ENCODE assay signal across 25 cellular contexts in genomic region chr2:68352651-68353386, GRCh38. TPM values are rescaled to one million over a fixed set of nuclear protein-coding genes. Genes with fewer than 3 reads are reported as not detected.
DNase-seq lines count a peak whose midpoint lies in the region; ATAC-seq and TF ChIP-seq lines count a peak whose summit lies in the region.
"Had no signal": no experiment of that assay in that cellular context is flagged by ENCODE, and none has a peak within 500 bp of the region (broad histone marks: within the 10 kb centered on the region; RNA-seq: fewer than 3 reads in every experiment).

No MANE protein-coding gene starts in this region.

- H3K36me3 ChIP-seq in breast epithelium: no peaks in the 10 kb centered on the region
- H3K36me3 ChIP-seq in RWPE2 (ENCODE audit: low read depth): no peaks in the 10 kb centered on the region
- H3K36me3 ChIP-seq: BE2C, neural progenitor cell had no signal

- no peak overlapping the region for H3K4me3 Mint-ChIP-seq in MCF 10A (ENCODE audit: unreplicated experiment)
- H3K4me3 Mint-ChIP-seq in natural killer cell: no peak overlapping the region
- H3K4me3 Mint-ChIP-seq in osteocyte (ENCODE audit: unreplicated experiment): no peak overlapping the region
- H3K4me3 Mint-ChIP-seq: activated CD4-positive, alpha-beta T cell treated with anti-CD3 and anti-CD28 coated beads for 36 hours; activated T-cell treated with anti-CD3 and anti-CD28 coated beads, Interleukin-2, amount 50 U/mL, for 24 hours; brain; neural progenitor cell; T-cell; type B pancreatic cell had no signal

- BruUV-seq in MCF 10A (replicated peaks; lab: Mats Ljungman, UMichigan): no TSS peak

- no peaks in the 10 kb centered on the region for H3K9me3 Mint-ChIP-seq in MCF 10A (ENCODE audit: unreplicated experiment)
- no peaks in the 10 kb centered on the region for H3K9me3 Mint-ChIP-seq in natural killer cell
- no peaks in the 10 kb centered on the region for H3K9me3 Mint-ChIP-seq in osteocyte (ENCODE audit: unreplicated experiment)
- H3K9me3 Mint-ChIP-seq: activated T-cell treated with anti-CD3 and anti-CD28 coated beads, Interleukin-2, amount 50 U/mL, for 24 hours; neural progenitor cell; T-cell; type B pancreatic cell had no signal

- H3K27me3 Mint-ChIP-seq in MCF 10A (ENCODE audit: insufficient read depth, unreplicated experiment) (no peaks in the 10 kb centered on the region), natural killer cell (ENCODE audit: low read depth in 2 of 2) (peaks cover 3 to 6% of the 10 kb centered on the region in 2 donors), osteocyte (ENCODE audit: unreplicated experiment) (peaks cover 14% of the 10 kb centered on the region)

- H3K36me3 Mint-ChIP-seq in MCF 10A (ENCODE audit: insufficient read depth, unreplicated experiment) (no peaks in the 10 kb centered on the region), natural killer cell (no peaks in the 10 kb centered on the region), osteocyte (ENCODE audit: unreplicated experiment) (no peaks in the 10 kb centered on the region)
- H3K36me3 Mint-ChIP-seq: brain, neural progenitor cell, T-cell, type B pancreatic cell had no signal

- peak; percentile 38 for DNase-seq in MCF 10A (ENCODE audit: unreplicated experiment)
- DNase-seq in breast epithelium (ENCODE audit: low spot score in 2 of 2): no peak
- DNase-seq in RWPE2 (ENCODE audit: low spot score): no peak
- DNase-seq in epithelial cell of esophagus (ENCODE audit: low read depth): peak; percentile 77
- no peak for DNase-seq in coronary artery (ENCODE audit: low spot score)
- no peak for DNase-seq in natural killer cell
- no peak for DNase-seq in osteocyte (ENCODE audit: extremely low spot score, unreplicated experiment)
- DNase-seq: activated CD4-positive, alpha-beta T cell treated with anti-CD3 and anti-CD28 coated beads for 36 hours; activated T-cell treated with anti-CD3 and anti-CD28 coated beads, Interleukin-2, amount 50 U/mL, for 24 hours; BE2C; DMS53; GOT3; NCI-H1105; NCI-H2081; NCI-H82; psoas muscle; T-cell had no signal

- TF ChIP-seq CTCF in MCF 10A (IDR thresholded peaks at IDR 0.05; ENCODE audit: unreplicated experiment) (no peak), breast epithelium (IDR thresholded peaks at IDR 0.05) (no peak), RWPE2 (IDR thresholded peaks at IDR 0.05; ENCODE audit: poor library complexity, severe bottlenecking) (no peak), epithelial cell of esophagus (IDR thresholded peaks at IDR 0.05; ENCODE audit: insufficient read depth, low read depth, low read length, missing control alignments) (no peak), coronary artery (IDR thresholded peaks at IDR 0.05) (no peak), natural killer cell (IDR thresholded peaks at IDR 0.05) (no peak), osteocyte (IDR thresholded peaks at IDR 0.05) (no peak)

- H3K27ac ChIP-seq in breast epithelium (no peak overlapping the region), RWPE2 (ENCODE audit: poor library complexity, severe bottlenecking) (no peak overlapping the region), coronary artery (no peak overlapping the region)
- H3K27ac ChIP-seq: neural progenitor cell, psoas muscle, skin epidermis had no signal

- POLR2A ChIA-PET in MCF 10A (lab: Yijun Ruan, JAX): interaction anchor here (0.7 to 1.1 kb wide), 5 partner anchors 8 to 88 kb away, joined by 3 to 4 read pairs (median 3); partner anchors contain the start of gene CNRIP1

- H3K4me1 ChIP-seq in breast epithelium: no peaks in the 10 kb centered on the region
- H3K4me1 ChIP-seq in RWPE2 (ENCODE audit: insufficient read depth, poor library complexity, severe bottlenecking): peaks cover 10% of the 10 kb centered on the region
- H3K4me1 ChIP-seq: BE2C, neural progenitor cell, psoas muscle had no signal

- no peak overlapping the region for H3K4me3 ChIP-seq in breast epithelium
- H3K4me3 ChIP-seq in RWPE2 (ENCODE audit: severe bottlenecking): no peak overlapping the region
- no peak overlapping the region for H3K4me3 ChIP-seq in epithelial cell of esophagus (ENCODE audit: low read length)
- H3K4me3 ChIP-seq in coronary artery: no peak overlapping the region
- H3K4me3 ChIP-seq: lung, neural progenitor cell, psoas muscle, skin epidermis had no signal

- ATAC-seq in RWPE2 (ENCODE audit: low read depth): 0 out of 3 replicates have a peak, but pooled peaks have one; percentile 40
- no peak for ATAC-seq in natural killer cell
- ATAC-seq in GM19452 (IDR thresholded peaks at IDR 0.05; ENCODE audit: unreplicated experiment): no peak
- ATAC-seq: activated CD4-positive, alpha-beta T cell treated with anti-CD3 and anti-CD28 coated beads for 36 hours; psoas muscle; T-cell had no signal

- H3K9me3 ChIP-seq in breast epithelium (no peaks in the 10 kb centered on the region), RWPE2 (ENCODE audit: severe bottlenecking) (no peaks in the 10 kb centered on the region)
- H3K9me3 ChIP-seq: BE2C, psoas muscle had no signal

- H3K27ac Mint-ChIP-seq in MCF 10A (ENCODE audit: low read depth, unreplicated experiment) (no peak overlapping the region), natural killer cell (no peak overlapping the region), osteocyte (ENCODE audit: unreplicated experiment) (no peak overlapping the region)
- H3K27ac Mint-ChIP-seq: activated CD4-positive, alpha-beta T cell treated with anti-CD3 and anti-CD28 coated beads for 36 hours; activated T-cell treated with anti-CD3 and anti-CD28 coated beads, Interleukin-2, amount 50 U/mL, for 24 hours; brain; neural progenitor cell; T-cell; type B pancreatic cell had no signal

- no peak for TF ChIP-seq POLR2A in breast epithelium (IDR thresholded peaks at IDR 0.05)

- intact Hi-C loops in MCF 10A (cut with micrococcal nuclease): no loop called here
- intact Hi-C loops in breast epithelium (cut with DNase I; ENCODE audit: low total_unique reads): loop anchor here (10.0 kb wide), 1 partner anchor 728 kb away; no protein-coding TSS in a partner anchor
- intact Hi-C loops in natural killer cell (cut with micrococcal nuclease): no loop called here

- no peaks in the 10 kb centered on the region for H3K4me1 Mint-ChIP-seq in MCF 10A (ENCODE audit: insufficient read depth, unreplicated experiment)
- H3K4me1 Mint-ChIP-seq in natural killer cell: peaks cover 5 to 8% of the 10 kb centered on the region in 2 donors
- no peaks in the 10 kb centered on the region for H3K4me1 Mint-ChIP-seq in osteocyte (ENCODE audit: unreplicated experiment)
- H3K4me1 Mint-ChIP-seq: activated CD4-positive, alpha-beta T cell treated with anti-CD3 and anti-CD28 coated beads for 36 hours; T-cell had no signal

- no peaks in the 10 kb centered on the region for H3K27me3 ChIP-seq in breast epithelium
- H3K27me3 ChIP-seq in RWPE2 (ENCODE audit: insufficient read depth, poor library complexity, severe bottlenecking): no peaks in the 10 kb centered on the region
- H3K27me3 ChIP-seq: BE2C, neural progenitor cell had no signal

- CTCF ChIA-PET in MCF 10A (lab: Yijun Ruan, JAX): interaction anchor here (0.9 kb wide), 1 partner anchor 89 kb away, joined by 5 read pairs; no protein-coding TSS in a partner anchor

RNA-seq across cellular contexts. Expression of gene PLEK, which starts 12.3 kb away (rescaled TPM):
- not detected in 2 replicates for total RNA-seq in MCF 10A (2022)
- 10 to 100 TPM in 2 of 3 donors, 1 to 10 TPM in 1; 3.6 to 20.5 (median 11.7) TPM for total RNA-seq in breast epithelium
- 100 to 1,000 TPM; 307 to 368 (median 333) TPM for total RNA-seq in natural killer cell
- 0.19 TPM in 1 of 2 replicates, not detected in the other for total RNA-seq in osteocyte
- total RNA-seq: HT-29 had no signal

RNA-seq across cellular contexts. Expression of gene CNRIP1, which starts 33.1 kb away (rescaled TPM):
- total RNA-seq in MCF 10A (2022) (0.84 and 2.4 TPM in 2 replicates), breast epithelium (10 to 100 TPM; 14.9 to 63.5 (median 35.7) TPM), natural killer cell (under 1 TPM in 2 of 3 donors, not detected in 1; 0.39 to 0.98 TPM), osteocyte (33.9 and 35.9 TPM in 2 replicates)
- total RNA-seq: activated CD4-positive, alpha-beta T cell treated with anti-CD3 and anti-CD28 coated beads for 36 hours; activated CD8-positive, alpha-beta memory T cell treated with anti-CD3 and anti-CD28 coated beads for 36 hours; HT-29 had no signal

Comparison
In these comparisons a context has a peak if more than half of its experiments do, and no peak if none do; other contexts are left out.
1. DNase-seq: peak in MCF 10A (single experiment) and epithelial cell of esophagus (single experiment); none in breast epithelium (0 of 2), RWPE2 (single experiment), coronary artery (single experiment), natural killer cell (single experiment) and osteocyte (single experiment).
2. RNA of gene PLEK, which starts 12.3 kb away (total RNA-seq): 307 to 368 TPM in natural killer cell; 3.6 to 20.5 TPM in breast epithelium, 0.19 TPM in osteocyte and not detected in MCF 10A; every median in the first group is over 10 times any median in the second.